Comparison of ENCODE assay signal across 24 cellular contexts in genomic region chr21:34862951-34863350, GRCh38.
DNase-seq lines count a peak whose midpoint lies in the region; ATAC-seq and TF ChIP-seq lines count a peak whose summit lies in the region.
"Had no signal": no experiment of that assay in that cellular context is flagged by ENCODE, and none has a peak within 500 bp of the region (broad histone marks: within the 10 kb centered on the region; RNA-seq: fewer than 3 reads in every experiment).

No MANE protein-coding gene starts in this region.

- no peak for TF ChIP-seq POLR2A in breast epithelium (IDR thresholded peaks at IDR 0.05)
- TF ChIP-seq POLR2A in uterus (IDR thresholded peaks at IDR 0.05) = no peak

- peaks cover 89% of the 10 kb centered on the region for H3K36me3 Mint-ChIP-seq in MCF 10A (ENCODE audit: insufficient read depth, unreplicated experiment)
- peaks cover 84% of the 10 kb centered on the region for H3K36me3 Mint-ChIP-seq in HFFc6 (ENCODE audit: low read depth)
- peaks cover 15% of the 10 kb centered on the region for H3K36me3 Mint-ChIP-seq in endothelial cell (ENCODE audit: low read depth, unreplicated experiment)

- H3K27ac Mint-ChIP-seq in MCF 10A (ENCODE audit: low read depth, unreplicated experiment) = peak overlapping the region; percentile 94
- peak overlapping the region; percentile 13 for H3K27ac Mint-ChIP-seq in HFFc6
- peak overlapping the region; percentile 41 for H3K27ac Mint-ChIP-seq in endothelial cell (ENCODE audit: unreplicated experiment)
- H3K27ac Mint-ChIP-seq: B cell, CD14-positive monocyte, IgD-negative memory B cell had no signal

- no peak for TF ChIP-seq CTCF in MCF 10A (IDR thresholded peaks at IDR 0.05; ENCODE audit: unreplicated experiment)
- TF ChIP-seq CTCF in breast epithelium (IDR thresholded peaks at IDR 0.05) = no peak
- no peak for TF ChIP-seq CTCF in HFFc6 (IDR thresholded peaks at IDR 0.05)
- TF ChIP-seq CTCF in endothelial cell (IDR thresholded peaks at IDR 0.05; ENCODE audit: unreplicated experiment) = no peak
- no peak for TF ChIP-seq CTCF in uterus (IDR thresholded peaks at IDR 0.05)

- H3K9me3 ChIP-seq in breast epithelium (no peaks in the 10 kb centered on the region), uterus (no peaks in the 10 kb centered on the region)
- H3K9me3 ChIP-seq: A549 had no signal

- H3K4me1 ChIP-seq in breast epithelium (no peaks in the 10 kb centered on the region), uterus (no peaks in the 10 kb centered on the region)

- no peaks in the 10 kb centered on the region for H3K27me3 Mint-ChIP-seq in MCF 10A (ENCODE audit: insufficient read depth, unreplicated experiment)
- H3K27me3 Mint-ChIP-seq in HFFc6 (ENCODE audit: insufficient read depth) = peaks cover 30% of the 10 kb centered on the region
- peaks cover 9% of the 10 kb centered on the region for H3K27me3 Mint-ChIP-seq in endothelial cell (ENCODE audit: unreplicated experiment)
- H3K27me3 Mint-ChIP-seq: B cell, IgD-negative memory B cell had no signal

- no peak overlapping the region for H3K4me3 ChIP-seq in breast epithelium
- H3K4me3 ChIP-seq in uterus = no peak overlapping the region
- H3K4me3 ChIP-seq: A549, GM12878 had no signal

- CTCF ChIA-PET in MCF 10A (lab: Yijun Ruan, JAX) = interaction anchor here (0.7 to 2.3 kb wide), 4 partner anchors 11 to 117 kb away, joined by 3 to 5 read pairs (median 4); no protein-coding TSS in a partner anchor

- intact Hi-C loops in MCF 10A (cut with micrococcal nuclease) = loop anchor here (5.0 kb wide), 1 partner anchor 171 kb away; no protein-coding TSS in a partner anchor
- intact Hi-C loops in breast epithelium (cut with DNase I; ENCODE audit: low total_unique reads) = no loop called here
- intact Hi-C loops in uterus (cut with DNase I; ENCODE audit: low total_unique reads) = no loop called here

- no TSS peak for BruUV-seq in MCF 10A (replicated peaks; lab: Mats Ljungman, UMichigan)

- H3K4me1 Mint-ChIP-seq in MCF 10A (ENCODE audit: insufficient read depth, unreplicated experiment) (peaks cover 80% of the 10 kb centered on the region), HFFc6 (ENCODE audit: low read depth) (peaks cover 91% of the 10 kb centered on the region), endothelial cell (ENCODE audit: unreplicated experiment) (peaks cover 25% of the 10 kb centered on the region)

- H3K36me3 ChIP-seq in breast epithelium (no peaks in the 10 kb centered on the region), uterus (no peaks in the 10 kb centered on the region)

- H3K27ac ChIP-seq in breast epithelium (peak overlapping the region in 1 of 2 donors; percentile 2), uterus (no peak overlapping the region)
- H3K27ac ChIP-seq: A549 had no signal

- H3K27me3 ChIP-seq in breast epithelium (no peaks in the 10 kb centered on the region), uterus (no peaks in the 10 kb centered on the region)

- H3K4me3 Mint-ChIP-seq in MCF 10A (ENCODE audit: unreplicated experiment) (no peak overlapping the region), HFFc6 (peak overlapping the region; percentile 28; the same call in 1 of the 2 replicates), endothelial cell (ENCODE audit: unreplicated experiment) (no peak overlapping the region)
- H3K4me3 Mint-ChIP-seq: B cell had no signal

- ATAC-seq in HG03354 (IDR thresholded peaks at IDR 0.05; ENCODE audit: poor library complexity, severe bottlenecking, unreplicated experiment) = no peak
- ATAC-seq: GM12878 had no signal

- H3K9me3 Mint-ChIP-seq in MCF 10A (ENCODE audit: unreplicated experiment) = no peaks in the 10 kb centered on the region
- H3K9me3 Mint-ChIP-seq in HFFc6 = no peaks in the 10 kb centered on the region
- H3K9me3 Mint-ChIP-seq in endothelial cell (ENCODE audit: unreplicated experiment) = no peaks in the 10 kb centered on the region
- H3K9me3 Mint-ChIP-seq: IgD-negative memory B cell had no signal

- POLR2A ChIA-PET in MCF 10A (lab: Yijun Ruan, JAX) = interaction anchor here (0.6 to 10.4 kb wide), 13 partner anchors 9 to 184 kb away, joined by 3 to 414 read pairs (median 24); no protein-coding TSS in a partner anchor

- DNase-seq in MCF 10A (ENCODE audit: unreplicated experiment) = no peak
- no peak for DNase-seq in breast epithelium (ENCODE audit: low spot score in 2 of 2)
- DNase-seq in HFFc6 = no peak
- DNase-seq in endothelial cell (ENCODE audit: low spot score) = no peak
- no peak for DNase-seq in NCI-H524 treated with DMSO at 0.1 percent for 48 hours (lab: John Stamatoyannopoulos, UW)
- DNase-seq in uterus = no peak
- DNase-seq: COR-L47, DMS 273 treated with DMSO at 0.1 percent for 48 hours, DMS79 treated with DMSO at 0.1 percent for 48 hours, GOT3, HCEC 1CT, Karpas-422, NCI-H1694, NCI-H2081, NCI-H2171, NCI-H345, NCI-H526, SHP77 had no signal

Comparison
In these comparisons a context has a peak if more than half of its experiments do, and no peak if none do; other contexts are left out.
1. H3K27ac Mint-ChIP-seq: peak in every context shown above with its lines; median percentile 94 in MCF 10A; 41 in endothelial cell; 13 in HFFc6.